9 cellular contexts compared by ENCODE assay signal in the genomic region with DNA sequence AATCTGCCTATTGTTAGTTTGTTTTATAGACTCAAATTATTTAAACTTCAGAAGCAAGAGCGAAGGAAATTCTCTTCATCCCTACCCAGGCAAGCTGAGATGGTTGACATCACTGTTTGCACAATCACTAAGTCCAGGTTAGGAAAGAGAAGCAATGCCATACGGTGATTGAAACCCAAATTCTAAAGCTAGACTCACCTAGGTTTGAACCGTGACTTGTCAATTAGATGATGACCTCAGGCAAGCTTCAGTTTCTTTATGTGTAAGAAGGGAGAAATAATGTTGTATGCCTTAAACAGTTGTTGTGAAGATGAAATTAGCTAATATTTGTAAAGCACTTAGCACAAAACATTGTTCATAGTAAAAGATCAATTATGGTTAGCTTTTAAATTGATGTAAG.
DNase-seq lines count a peak whose midpoint lies in the region; ATAC-seq and TF ChIP-seq lines count a peak whose summit lies in the region.
"Had no signal": no experiment of that assay in that cellular context is flagged by ENCODE, and none has a peak within 500 bp of the region (broad histone marks: within the 10 kb centered on the region; RNA-seq: fewer than 3 reads in every experiment).

No MANE protein-coding gene starts in this region.

- peaks cover 0 to 4% of the 10 kb centered on the region in 2 donors for H3K27me3 Mint-ChIP-seq in CD8-positive, alpha-beta memory T cell
- no peaks in the 10 kb centered on the region for H3K27me3 Mint-ChIP-seq in activated T-helper 17 cell treated with anti-CD3 and anti-CD28 coated beads, Interleukin-2, amount 50 U/mL, for 72 hours

- peaks cover 0 to 8% (median 2%) of the 10 kb centered on the region in 5 donors for H3K9me3 Mint-ChIP-seq in CD8-positive, alpha-beta memory T cell
- peaks cover 5% of the 10 kb centered on the region for H3K9me3 Mint-ChIP-seq in activated T-helper 17 cell treated with anti-CD3 and anti-CD28 coated beads, Interleukin-2, amount 50 U/mL, for 72 hours

- CTCF ChIA-PET in CD8-positive, alpha-beta memory T cell (lab: Charles Lee): interaction anchor here (0.9 kb wide), 1 partner anchor 59 kb away, joined by 3 read pairs; no protein-coding TSS in a partner anchor
- CTCF ChIA-PET in HEK293T (lab: Yijun Ruan, JAX): interaction anchor here (0.6 kb wide), 1 partner anchor 160 kb away, joined by 3 read pairs; no protein-coding TSS in a partner anchor

- H3K9me3 ChIP-seq in CD8-positive, alpha-beta memory T cell (ENCODE audit: low read length): no peaks in the 10 kb centered on the region

- POLR2A ChIA-PET in CD8-positive, alpha-beta memory T cell (lab: Charles Lee): no interaction called here
- POLR2A ChIA-PET in HEK293T (lab: Yijun Ruan, JAX): no interaction called here

- ATAC-seq in GM18907 (IDR thresholded peaks at IDR 0.05; ENCODE audit: unreplicated experiment): peak; percentile 63
- peak; percentile 46 for ATAC-seq in HG03039 (IDR thresholded peaks at IDR 0.05; ENCODE audit: unreplicated experiment)
- peak; percentile 48 for ATAC-seq in activated T-helper 17 cell treated with anti-CD3 and anti-CD28 coated beads, Interleukin-2, amount 50 U/mL, for 72 hours (replicated peaks)

- H3K4me3 ChIP-seq in CD8-positive, alpha-beta memory T cell (ENCODE audit: low read length): no peak overlapping the region

- DNase-seq in CD8-positive, alpha-beta memory T cell: no peak
- DNase-seq in HEK293T (ENCODE audit: extremely low spot score) (no peak), NCI-H2227 (lab: John Stamatoyannopoulos, UW; ENCODE audit: unreplicated experiment) (no peak), NCI-H82 treated with DMSO at 0.1 percent for 48 hours (lab: John Stamatoyannopoulos, UW; ENCODE audit: unreplicated experiment) (no peak), HUDEP-2 (lab: John Stamatoyannopoulos, UW; ENCODE audit: unreplicated experiment in 76 of 76) (no peak)
- DNase-seq: posterior cingulate gyrus had no signal

- peak overlapping the region in 5 of 8 donors; percentile 22 to 75 (median 30) for H3K27ac Mint-ChIP-seq in CD8-positive, alpha-beta memory T cell
- H3K27ac Mint-ChIP-seq in activated T-helper 17 cell treated with anti-CD3 and anti-CD28 coated beads, Interleukin-2, amount 50 U/mL, for 72 hours: peak overlapping the region; percentile 99

- no peaks in the 10 kb centered on the region for H3K27me3 ChIP-seq in CD8-positive, alpha-beta memory T cell (ENCODE audit: insufficient read depth, low read length, poor library complexity, severe bottlenecking)

- no peaks in the 10 kb centered on the region for H3K36me3 ChIP-seq in CD8-positive, alpha-beta memory T cell (ENCODE audit: insufficient read depth, low read length)

- H3K4me1 ChIP-seq in CD8-positive, alpha-beta memory T cell (ENCODE audit: insufficient read depth, low read length): peaks cover 57% of the 10 kb centered on the region

- H3K4me1 Mint-ChIP-seq in CD8-positive, alpha-beta memory T cell: peaks cover 41 to 54% (median 44%) of the 10 kb centered on the region in 3 donors
- H3K4me1 Mint-ChIP-seq in activated T-helper 17 cell treated with anti-CD3 and anti-CD28 coated beads, Interleukin-2, amount 50 U/mL, for 72 hours: peaks cover 58% of the 10 kb centered on the region

- H3K36me3 Mint-ChIP-seq in CD8-positive, alpha-beta memory T cell: peaks cover 0 to 8% (median 0%) of the 10 kb centered on the region in 3 donors
- peaks cover 9% of the 10 kb centered on the region for H3K36me3 Mint-ChIP-seq in activated T-helper 17 cell treated with anti-CD3 and anti-CD28 coated beads, Interleukin-2, amount 50 U/mL, for 72 hours (ENCODE audit: low read depth)

- peak overlapping the region in 2 of 7 donors; percentile 18 to 33 for H3K4me3 Mint-ChIP-seq in CD8-positive, alpha-beta memory T cell
- H3K4me3 Mint-ChIP-seq in activated T-helper 17 cell treated with anti-CD3 and anti-CD28 coated beads, Interleukin-2, amount 50 U/mL, for 72 hours: peak overlapping the region; percentile 64

- no peak overlapping the region for H3K27ac ChIP-seq in CD8-positive, alpha-beta memory T cell (ENCODE audit: low read depth, low read length)

TF ChIP-seq in HEK293T, 16 proteins besides CTCF, POLR2A, EP300 and RAD21:
- TF ChIP-seq TARDBP (IDR thresholded peaks at IDR 0.05): no peak
- TF ChIP-seq SP1 (IDR thresholded peaks at IDR 0.05): no peak
- TF ChIP-seq FOXM1 (IDR thresholded peaks at IDR 0.05; ENCODE audit: borderline replicate concordance): no peak
